In the genomic region with DNA sequence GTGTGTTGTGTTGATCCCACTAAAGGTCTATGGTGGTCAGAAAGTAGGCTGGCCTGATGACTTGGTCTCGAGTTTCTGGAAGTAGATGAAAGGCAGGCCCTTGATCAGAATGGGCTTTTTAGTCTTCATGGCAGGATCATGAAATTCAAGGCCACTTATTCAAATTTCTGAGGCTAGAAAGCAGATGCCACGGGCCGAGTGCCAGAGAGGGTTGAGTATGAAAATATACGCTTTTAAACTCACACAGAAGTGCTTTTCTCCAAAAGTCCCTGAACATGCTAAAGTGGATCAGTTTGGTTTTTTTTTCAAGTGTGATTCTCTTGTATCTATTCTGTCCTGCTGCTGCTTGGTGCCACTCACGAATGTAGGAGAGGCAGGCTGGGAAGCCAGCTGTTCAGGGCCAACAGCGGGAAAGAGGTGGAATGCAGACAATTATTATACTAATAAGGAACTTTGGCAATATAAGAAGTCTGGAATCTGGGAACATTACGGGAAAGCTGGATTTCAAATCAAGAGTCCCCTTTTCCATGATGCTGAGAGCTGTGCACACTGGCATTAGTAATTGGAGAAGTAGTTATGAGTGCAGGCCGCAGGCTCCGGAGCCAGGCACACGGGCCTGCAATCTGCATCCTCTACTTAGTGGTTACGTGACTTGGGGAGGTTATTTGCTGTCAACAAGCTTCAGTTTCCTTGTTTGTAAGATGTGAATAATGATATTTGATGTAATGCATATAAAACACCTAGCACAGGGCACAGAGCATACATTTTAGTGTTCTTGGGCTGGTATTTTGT, we compare ENCODE assay signal across 17 cellular contexts.
DNase-seq lines count a peak whose midpoint lies in the region; FAIRE-seq and TF ChIP-seq lines count a peak whose summit lies in the region.
"Had no signal": no experiment of that assay in that cellular context is flagged by ENCODE, and none has a peak within 500 bp of the region (broad histone marks: within the 10 kb centered on the region; RNA-seq: fewer than 3 reads in every experiment).

No MANE protein-coding gene starts in this region.

- no peak for TF ChIP-seq EP300 in esophagus muscularis mucosa (IDR thresholded peaks at IDR 0.05)

- peaks cover 26% of the 10 kb centered on the region for H3K4me1 Mint-ChIP-seq in neural progenitor cell

- H3K27ac ChIP-seq in esophagus muscularis mucosa (replicated peaks in 1 of 4) (no peak overlapping the region), neural progenitor cell (no peak overlapping the region), GM23248 (no peak overlapping the region)
- H3K27ac ChIP-seq: C4-2B, SK-N-MC had no signal

- H3K4me3 ChIP-seq in esophagus muscularis mucosa (no peak overlapping the region), neural progenitor cell (no peak overlapping the region), GM23248 (no peak overlapping the region), HAP-1 (no peak overlapping the region)
- H3K4me3 ChIP-seq: SK-N-MC had no signal

- TF ChIP-seq CTCF in esophagus muscularis mucosa (IDR thresholded peaks at IDR 0.05) (no peak), neural progenitor cell (IDR thresholded peaks at IDR 0.05) (no peak)

- no peak for FAIRE-seq in HTR-8/SVneo (lab: Jason Lieb, UNC)
- FAIRE-seq: GM12891, H54 had no signal

- DNase-seq in DMS79 (lab: John Stamatoyannopoulos, UW) (peak; percentile 63), NCI-H2107 (lab: John Stamatoyannopoulos, UW) (peak; percentile 18), esophagus muscularis mucosa (ENCODE audit: extremely low spot score) (peak; percentile 45), neural progenitor cell (ENCODE audit: low spot score) (no peak), HTR-8/SVneo (ENCODE audit: insufficient read length, low spot score) (no peak), GM23248 (no peak), HAP-1 (ENCODE audit: low spot score in 2 of 2) (no peak)
- DNase-seq in activated CD4-positive, alpha-beta T cell treated with anti-CD3 and anti-CD28 coated beads, Interleukin-2, amount 50 U/mL, for 48 hours, result no peak
- DNase-seq: IMR-90, NCI-H1417 treated with DMSO at 0.1 percent for 48 hours, NCI-H2029, NCI-H748 treated with DMSO at 0.1 percent for 48 hours, Right ventricle myocardium superior had no signal

- H3K27me3 ChIP-seq in esophagus muscularis mucosa, result peaks cover 0 to 52% (median 0%) of the 10 kb centered on the region in 4 donors
- H3K27me3 ChIP-seq in neural progenitor cell, result no peaks in the 10 kb centered on the region
- no peaks in the 10 kb centered on the region for H3K27me3 ChIP-seq in GM23248 (replicated peaks; ENCODE audit: insufficient read depth)
- H3K27me3 ChIP-seq in HAP-1 (ENCODE audit: low read depth), result no peaks in the 10 kb centered on the region

- in situ Hi-C loops in GM23248 (cut with MboI), result no loop called here
- in situ Hi-C loops in HAP-1 (cut with MboI; ENCODE audit: low sequenced_read_pairs), result no loop called here

- H3K4me1 ChIP-seq in esophagus muscularis mucosa (peaks cover 0 to 24% (median 20%) of the 10 kb centered on the region in 4 donors), neural progenitor cell (peaks cover 21% of the 10 kb centered on the region), GM23248 (ENCODE audit: insufficient read depth) (0 out of 2 replicates have a peak, but pooled peaks cover 4% of the 10 kb centered on the region), HAP-1 (peaks cover 7% of the 10 kb centered on the region; the same call in 1 of the 2 replicates)

- H3K4me3 Mint-ChIP-seq in neural progenitor cell, result no peak overlapping the region

- H3K79me2 ChIP-seq in neural progenitor cell (ENCODE audit: low read depth) (no peaks in the 10 kb centered on the region), GM23248 (ENCODE audit: insufficient read depth) (no peaks in the 10 kb centered on the region)

- intact Hi-C loops in esophagus muscularis mucosa (cut with DNase I), result no loop called here

- H3K4me2 ChIP-seq in neural progenitor cell (no peak overlapping the region), GM23248 (ENCODE audit: unreplicated experiment) (no peak overlapping the region)

- H4K20me1 ChIP-seq in neural progenitor cell (ENCODE audit: low read depth), result no peaks in the 10 kb centered on the region
- H4K20me1 ChIP-seq in GM23248 (ENCODE audit: insufficient read depth), result no peaks in the 10 kb centered on the region

- peaks cover 10% of the 10 kb centered on the region for H3K36me3 Mint-ChIP-seq in neural progenitor cell

- peak overlapping the region; percentile 65 for H3K27ac Mint-ChIP-seq in neural progenitor cell

- H3K9ac ChIP-seq in neural progenitor cell, result no peak overlapping the region
- no peak overlapping the region for H3K9ac ChIP-seq in GM23248

- 91% methylated on average over 11 of the region's 11 CpGs for WGBS in esophagus muscularis mucosa
- 61 to 62% methylated on average over 11 of the region's 11 CpGs for WGBS in GM23248 (ENCODE audit: low coverage in 1 of 2, low lambda C conversion rate in 2 of 2, missing lambda C conversion rate in 2 of 2), 2 experiments

- H3K9me2 ChIP-seq in GM23248 (ENCODE audit: insufficient read depth), result no peaks in the 10 kb centered on the region

- peaks cover 4% of the 10 kb centered on the region for H3K27me3 Mint-ChIP-seq in neural progenitor cell (ENCODE audit: insufficient read depth, low read depth)

- H2AFZ ChIP-seq in neural progenitor cell (replicated peaks) (no peak overlapping the region), GM23248 (no peak overlapping the region)

- no peak for TF ChIP-seq POLR2A in esophagus muscularis mucosa (IDR thresholded peaks at IDR 0.05; ENCODE audit: low read depth)

- no peaks in the 10 kb centered on the region for H3K9me3 Mint-ChIP-seq in neural progenitor cell

- peaks cover 16% of the 10 kb centered on the region for H3F3A ChIP-seq in neural progenitor cell (ENCODE audit: low read depth)
- no peaks in the 10 kb centered on the region for H3F3A ChIP-seq in GM23248 (ENCODE audit: insufficient read depth)

- H3K9me3 ChIP-seq in esophagus muscularis mucosa, result no peaks in the 10 kb centered on the region
- no peaks in the 10 kb centered on the region for H3K9me3 ChIP-seq in neural progenitor cell (ENCODE audit: low read depth)
- no peaks in the 10 kb centered on the region for H3K9me3 ChIP-seq in GM23248 (ENCODE audit: low read depth)
- H3K9me3 ChIP-seq in HAP-1, result no peaks in the 10 kb centered on the region

- H3K36me3 ChIP-seq in esophagus muscularis mucosa (peaks cover 0 to 8% (median 0%) of the 10 kb centered on the region in 4 donors), neural progenitor cell (no peaks in the 10 kb centered on the region), GM23248 (ENCODE audit: low read depth) (no peaks in the 10 kb centered on the region), HAP-1 (replicated peaks) (no peaks in the 10 kb centered on the region)

Comparison
In these comparisons a context has a peak if more than half of its experiments do, and no peak if none do; other contexts are left out.
1. DNase-seq: peak in DMS79 (single experiment), NCI-H2107 (single experiment) and esophagus muscularis mucosa (single experiment); none in neural progenitor cell (single experiment), HTR-8/SVneo (single experiment), GM23248 (single experiment), activated CD4-positive, alpha-beta T cell treated with anti-CD3 and anti-CD28 coated beads, Interleukin-2, amount 50 U/mL, for 48 hours (0 of 2) and HAP-1 (0 of 2).